8 cellular contexts compared by ENCODE assay signal in the genomic region with DNA sequence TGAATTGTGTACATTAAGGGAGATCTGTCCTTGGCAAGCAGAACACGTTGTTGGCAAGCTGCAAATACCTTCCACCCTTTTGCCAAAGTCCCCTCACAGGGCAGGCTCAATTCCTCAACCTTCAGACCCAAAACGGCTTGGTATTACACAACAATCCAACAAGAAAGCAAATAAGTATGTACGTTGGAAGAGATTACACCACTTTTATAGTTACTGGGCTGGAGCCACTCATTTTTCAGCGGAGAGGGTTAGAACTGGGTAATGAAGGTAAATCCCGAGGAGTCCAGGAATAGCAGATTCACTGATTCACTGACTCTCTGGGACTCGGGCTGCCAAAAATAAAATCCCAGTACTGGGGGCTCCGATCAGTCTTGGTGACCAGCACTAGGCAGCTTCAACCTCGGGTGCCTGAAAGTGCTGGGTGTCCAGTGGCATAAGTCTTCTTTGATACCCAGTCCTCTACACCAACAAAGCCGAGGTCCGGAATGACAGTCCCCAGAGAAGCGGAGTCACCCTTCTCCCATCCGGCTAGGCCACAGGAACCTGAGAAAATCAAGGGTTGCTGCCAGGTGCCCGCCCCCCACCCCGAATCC. TPM values are rescaled to one million over a fixed set of nuclear protein-coding genes. Genes with fewer than 3 reads are reported as not detected.
DNase-seq lines count a peak whose midpoint lies in the region; ATAC-seq and TF ChIP-seq lines count a peak whose summit lies in the region.

No MANE protein-coding gene starts in this region.

- H3K4me3 ChIP-seq in body of pancreas (peak overlapping the region; percentile 28 to 62), stomach smooth muscle (ENCODE audit: low read length in 2 of 2) (peak overlapping the region; percentile 78 to 82)

- TF ChIP-seq POLR2A in body of pancreas (IDR thresholded peaks at IDR 0.05), result no peak

- 0% methylated on average over 5 to 9 of the region's 14 CpGs for WGBS in body of pancreas, 2 donors

- no peak for ATAC-seq in stimulated activated naive CD8-positive, alpha-beta T cell treated with anti-CD3 and anti-CD28 coated beads, Interleukin-15, Interleukin-2, amounts not matched to agents 100 U/mL and 50 U/mL, for 24 hours
- peak; percentile 11 for ATAC-seq in body of pancreas

- intact Hi-C loops in body of pancreas (cut with DNase I), result no loop called here

- H3K4me1 Mint-ChIP-seq in stimulated activated naive CD8-positive, alpha-beta T cell treated with anti-CD3 and anti-CD28 coated beads, Interleukin-15, Interleukin-2, amounts not matched to agents 100 ng/mL and 50 ng/mL, for 24 hours (ENCODE audit: low read depth), result peaks cover 25% of the 10 kb centered on the region

- no peaks in the 10 kb centered on the region for H3K27me3 Mint-ChIP-seq in stimulated activated naive CD8-positive, alpha-beta T cell treated with anti-CD3 and anti-CD28 coated beads, Interleukin-15, Interleukin-2, amounts not matched to agents 100 ng/mL and 50 ng/mL, for 24 hours

- H3K4me3 Mint-ChIP-seq in stimulated activated naive CD8-positive, alpha-beta T cell treated with anti-CD3 and anti-CD28 coated beads, Interleukin-15, Interleukin-2, amounts not matched to agents 100 ng/mL and 50 ng/mL, for 24 hours, result peak overlapping the region; percentile 90

- no peak for TF ChIP-seq CTCF in body of pancreas (IDR thresholded peaks at IDR 0.05)

- H3K9me3 ChIP-seq in body of pancreas, result no peaks in the 10 kb centered on the region
- no peaks in the 10 kb centered on the region for H3K9me3 ChIP-seq in stomach smooth muscle (ENCODE audit: control insufficient read depth in 2 of 2, low read length in 2 of 2)

- peaks cover 25% of the 10 kb centered on the region for H3K36me3 Mint-ChIP-seq in stimulated activated naive CD8-positive, alpha-beta T cell treated with anti-CD3 and anti-CD28 coated beads, Interleukin-15, Interleukin-2, amounts not matched to agents 100 ng/mL and 50 ng/mL, for 24 hours (ENCODE audit: low read depth)

- H3K36me3 ChIP-seq in body of pancreas (replicated peaks in 1 of 2; ENCODE audit: insufficient read depth in 1 of 2, low read depth in 2 of 2) (no peaks in the 10 kb centered on the region), stomach smooth muscle (ENCODE audit: control insufficient read depth in 2 of 2, insufficient read depth in 2 of 2, low read length in 2 of 2) (peaks cover 0 to 2% of the 10 kb centered on the region in 2 donors)

- no peaks in the 10 kb centered on the region for H3K9me3 Mint-ChIP-seq in stimulated activated naive CD8-positive, alpha-beta T cell treated with anti-CD3 and anti-CD28 coated beads, Interleukin-15, Interleukin-2, amounts not matched to agents 100 ng/mL and 50 ng/mL, for 24 hours

- DNase-seq in stimulated activated naive CD8-positive, alpha-beta T cell treated with anti-CD3 and anti-CD28 coated beads, Interleukin-15, Interleukin-2, amounts not matched to agents 100 U/mL and 50 U/mL, for 24 hours, result no peak
- DNase-seq in HuH-7 (ENCODE audit: low spot score) (peak; percentile 20), body of pancreas (peak in 1 of 4 donors; percentile 12), kidney tubule cell (ENCODE audit: low spot score) (peak; percentile 8), NCI-H82 treated with DMSO at 0.1 percent for 48 hours (lab: John Stamatoyannopoulos, UW; ENCODE audit: unreplicated experiment) (no peak), NCI-H510A treated with DMSO at 0.1 percent for 48 hours (lab: John Stamatoyannopoulos, UW) (no peak)

- peak overlapping the region; percentile 93 for H3K27ac Mint-ChIP-seq in stimulated activated naive CD8-positive, alpha-beta T cell treated with anti-CD3 and anti-CD28 coated beads, Interleukin-15, Interleukin-2, amounts not matched to agents 100 ng/mL and 50 ng/mL, for 24 hours

- H3K4me1 ChIP-seq in body of pancreas, result peaks cover 12% of the 10 kb centered on the region
- H3K4me1 ChIP-seq in stomach smooth muscle (ENCODE audit: control insufficient read depth, insufficient read depth, low read length), result no peaks in the 10 kb centered on the region

- peak overlapping the region in 2 of 4 donors; percentile 88 to 92 for H3K27ac ChIP-seq in body of pancreas
- no peak overlapping the region for H3K27ac ChIP-seq in stomach smooth muscle (ENCODE audit: low read length)

- no peaks in the 10 kb centered on the region for H3K27me3 ChIP-seq in body of pancreas
- H3K27me3 ChIP-seq in stomach smooth muscle (ENCODE audit: control insufficient read depth in 1 of 2, insufficient read depth in 2 of 2, low read length in 2 of 2), result no peaks in the 10 kb centered on the region

- peak overlapping the region; percentile 60 to 72 for H3K9ac ChIP-seq in stomach smooth muscle (ENCODE audit: low read length in 2 of 2)

RNA-seq across cellular contexts. Expression of gene TIMM8A, which starts 0.6 kb away (rescaled TPM):
- total RNA-seq in body of pancreas, result 1 to 10 TPM; 5.3 to 5.7 TPM

RNA-seq across cellular contexts. Expression of gene BTK, which starts 38.0 kb away (rescaled TPM):
- total RNA-seq in body of pancreas, result 1 to 10 TPM; 2.6 to 4.0 TPM

RNA-seq across cellular contexts. Expression of gene RPL36A, which starts 42.9 kb away (rescaled TPM):
- 100 to 1,000 TPM; 369 to 821 TPM for total RNA-seq in body of pancreas

RNA-seq across cellular contexts. Expression of gene TAF7L, which starts 56.8 kb away (rescaled TPM):
- total RNA-seq in body of pancreas, result not detected

RNA-seq across cellular contexts. Expression of gene GLA, which starts 59.8 kb away (rescaled TPM):
- total RNA-seq in body of pancreas, result 1 to 10 TPM; 6.2 to 7.6 TPM

Comparison
In these comparisons a context has a peak if more than half of its experiments do, and no peak if none do; other contexts are left out.
1. DNase-seq: peak in HuH-7 (single experiment) and kidney tubule cell (single experiment); none in stimulated activated naive CD8-positive, alpha-beta T cell treated with anti-CD3 and anti-CD28 coated beads, Interleukin-15, Interleukin-2, amounts not matched to agents 100 U/mL and 50 U/mL, for 24 hours (single experiment), NCI-H82 treated with DMSO at 0.1 percent for 48 hours (single experiment) and NCI-H510A treated with DMSO at 0.1 percent for 48 hours (single experiment).